Comparison of ENCODE assay signal across 13 cellular contexts in genomic region chr1:62240651-62241050, GRCh38. TPM values are rescaled to one million over a fixed set of nuclear protein-coding genes. Genes with fewer than 3 reads are reported as not detected.
DNase-seq lines count a peak whose midpoint lies in the region; ATAC-seq and TF ChIP-seq lines count a peak whose summit lies in the region.
"Had no signal": no experiment of that assay in that cellular context is flagged by ENCODE, and none has a peak within 500 bp of the region (broad histone marks: within the 10 kb centered on the region; RNA-seq: fewer than 3 reads in every experiment).

No MANE protein-coding gene starts in this region.

- H3K4me1 Mint-ChIP-seq in mesothelial cell of epicardium: peaks cover 21% of the 10 kb centered on the region
- H3K4me1 Mint-ChIP-seq: CD8-positive, alpha-beta memory T cell had no signal

- H3K4me3 ChIP-seq in SJCRH30: peak overlapping the region; percentile 26
- H3K4me3 ChIP-seq: BLaER1 had no signal

- H3K36me3 Mint-ChIP-seq in mesothelial cell of epicardium: peaks cover 53% of the 10 kb centered on the region

- no peaks in the 10 kb centered on the region for H3K27me3 Mint-ChIP-seq in mesothelial cell of epicardium (ENCODE audit: low read depth)

- no peaks in the 10 kb centered on the region for H3K9me3 ChIP-seq in SJCRH30 (replicated peaks)
- H3K9me3 ChIP-seq: Caco-2 had no signal

- H3K4me3 Mint-ChIP-seq in mesothelial cell of epicardium: no peak overlapping the region
- H3K4me3 Mint-ChIP-seq: CD8-positive, alpha-beta memory T cell; H9 had no signal

- DNase-seq in cardiac septum (ENCODE audit: low spot score) (peak; percentile 6), Right ventricle myocardium superior (no peak), SJCRH30 (peak; percentile 78 to 88), mesothelial cell of epicardium (ENCODE audit: low spot score in 2 of 2, unreplicated experiment in 2 of 2) (no peak), RKO (ENCODE audit: low spot score) (no peak)
- DNase-seq: AML-193; Caco-2; CD8-positive, alpha-beta memory T cell; EL; GOT3; H9 had no signal

- no peaks in the 10 kb centered on the region for H3K27me3 ChIP-seq in SJCRH30
- H3K27me3 ChIP-seq: BLaER1 had no signal

- peaks cover 6% of the 10 kb centered on the region for H3K9me3 Mint-ChIP-seq in mesothelial cell of epicardium

- no peak for ATAC-seq in Right ventricle myocardium superior (ENCODE audit: poor library complexity)
- no peak for ATAC-seq in GM18858 (IDR thresholded peaks at IDR 0.05; ENCODE audit: unreplicated experiment)

- no peak for TF ChIP-seq CTCF in mesothelial cell of epicardium (IDR thresholded peaks at IDR 0.05; ENCODE audit: unreplicated experiment)

- H3K4me1 ChIP-seq in SJCRH30: peaks cover 24% of the 10 kb centered on the region
- H3K4me1 ChIP-seq: BLaER1 had no signal

- H3K27ac Mint-ChIP-seq in mesothelial cell of epicardium: peak overlapping the region; percentile 68
- H3K27ac Mint-ChIP-seq: CD8-positive, alpha-beta memory T cell had no signal

- peaks cover 20% of the 10 kb centered on the region for H3K36me3 ChIP-seq in SJCRH30
- H3K36me3 ChIP-seq: BLaER1 had no signal

- peak overlapping the region; percentile 83 for H3K27ac ChIP-seq in SJCRH30
- H3K27ac ChIP-seq: BLaER1 had no signal

- intact Hi-C loops in cardiac septum (cut with DNase I): no loop called here
- intact Hi-C loops in Right ventricle myocardium superior (cut with DNase I): no loop called here

RNA-seq across cellular contexts. Expression of gene L1TD1, which starts 46.0 kb away (rescaled TPM):
- total RNA-seq in cardiac septum (0.67 TPM), Right ventricle myocardium superior (not detected), mesothelial cell of epicardium (5.3 to 5.5 TPM (median 5.5 TPM) in 3 replicates)
- total RNA-seq in SJCRH30 (2014; rRNA removed; shearing (Covaris generic)): not detected in 2 replicates
- total RNA-seq: CD8-positive, alpha-beta memory T cell had no signal

Comparison
In these comparisons a context has a peak if more than half of its experiments do, and no peak if none do; other contexts are left out.
1. DNase-seq: peak in cardiac septum (single experiment) and SJCRH30 (2 of 2); none in Right ventricle myocardium superior (single experiment), mesothelial cell of epicardium (0 of 2) and RKO (single experiment).